Comparison of ENCODE assay signal across 1 cellular context in genomic region chr21:42624095-42624830, GRCh38.
TF ChIP-seq lines count a peak whose summit lies in the region.

No MANE protein-coding gene starts in this region.

TF ChIP-seq in HepG2, 621 proteins besides CTCF, POLR2A, EP300 and RAD21 (continued from another document):
- TF ChIP-seq LBX2 (CRISPR knock-in tag; IDR thresholded peaks at IDR 0.05; ENCODE audit: borderline replicate concordance) (no peak), SMC3 (IDR thresholded peaks at IDR 0.05; ENCODE audit: low read length) (no peak), ZZZ3 (CRISPR knock-in tag; IDR thresholded peaks at IDR 0.05; ENCODE audit: borderline replicate concordance) (no peak), ZHX1 (CRISPR knock-in tag; IDR thresholded peaks at IDR 0.05; ENCODE audit: low read depth) (no peak), ZNF317 (CRISPR knock-in tag; IDR thresholded peaks at IDR 0.05) (no peak), NONO (IDR thresholded peaks at IDR 0.05) (no peak), NONO (CRISPR knock-in tag; conservative IDR thresholded peaks at IDR 0.05) (peak; percentile 55; the same call in 1 of the 2 replicates), SMAD1 (CRISPR knock-in tag; IDR thresholded peaks at IDR 0.05; ENCODE audit: borderline replicate concordance, low read depth) (no peak), ZNF652 (CRISPR knock-in tag; IDR thresholded peaks at IDR 0.05; ENCODE audit: borderline replicate concordance, low read depth) (no peak), YEATS4 (CRISPR knock-in tag; IDR thresholded peaks at IDR 0.05; ENCODE audit: borderline replicate concordance) (peak; percentile 51; the same call in 1 of the 2 replicates), ISX (CRISPR knock-in tag; conservative IDR thresholded peaks at IDR 0.05) (no peak), HINFP (CRISPR knock-in tag; IDR thresholded peaks at IDR 0.05; ENCODE audit: low read depth) (no peak), ZMYM2 (CRISPR knock-in tag; IDR thresholded peaks at IDR 0.05) (no peak), SETDB1 (CRISPR knock-in tag; IDR thresholded peaks at IDR 0.05; ENCODE audit: borderline replicate concordance) (no peak), ERF (CRISPR knock-in tag; IDR thresholded peaks at IDR 0.05) (no peak), ARID3A (IDR thresholded peaks at IDR 0.05; ENCODE audit: low read depth, low read length) (no peak), MXI1 (IDR thresholded peaks at IDR 0.05; ENCODE audit: borderline replicate concordance, low read depth, low read length) (peak; percentile 16; the same call in 1 of the 3 replicates), RNF2 (conservative IDR thresholded peaks at IDR 0.05; ENCODE audit: low read depth) (no peak), RCOR2 (CRISPR knock-in tag; IDR thresholded peaks at IDR 0.05) (no peak), NFE2L2 (IDR thresholded peaks at IDR 0.05; ENCODE audit: low read length) (no peak), MAX (IDR thresholded peaks at IDR 0.05) (peak; percentile 70), REL (CRISPR knock-in tag; conservative IDR thresholded peaks at IDR 0.05) (peak; percentile 51), RBM39 (IDR thresholded peaks at IDR 0.05; ENCODE audit: low read depth, low read length, poor library complexity, severe bottlenecking) (no peak), KDM4B (CRISPR knock-in tag; IDR thresholded peaks at IDR 0.05) (no peak), ZNF564 (CRISPR knock-in tag; IDR thresholded peaks at IDR 0.05) (no peak), ZBTB20 (CRISPR knock-in tag; IDR thresholded peaks at IDR 0.05; ENCODE audit: borderline replicate concordance, low read depth) (no peak)
TF ChIP-seq in HepG2: peak in this region for 71.
